ENCODE assay signal across 11 cellular contexts in the genomic region with DNA sequence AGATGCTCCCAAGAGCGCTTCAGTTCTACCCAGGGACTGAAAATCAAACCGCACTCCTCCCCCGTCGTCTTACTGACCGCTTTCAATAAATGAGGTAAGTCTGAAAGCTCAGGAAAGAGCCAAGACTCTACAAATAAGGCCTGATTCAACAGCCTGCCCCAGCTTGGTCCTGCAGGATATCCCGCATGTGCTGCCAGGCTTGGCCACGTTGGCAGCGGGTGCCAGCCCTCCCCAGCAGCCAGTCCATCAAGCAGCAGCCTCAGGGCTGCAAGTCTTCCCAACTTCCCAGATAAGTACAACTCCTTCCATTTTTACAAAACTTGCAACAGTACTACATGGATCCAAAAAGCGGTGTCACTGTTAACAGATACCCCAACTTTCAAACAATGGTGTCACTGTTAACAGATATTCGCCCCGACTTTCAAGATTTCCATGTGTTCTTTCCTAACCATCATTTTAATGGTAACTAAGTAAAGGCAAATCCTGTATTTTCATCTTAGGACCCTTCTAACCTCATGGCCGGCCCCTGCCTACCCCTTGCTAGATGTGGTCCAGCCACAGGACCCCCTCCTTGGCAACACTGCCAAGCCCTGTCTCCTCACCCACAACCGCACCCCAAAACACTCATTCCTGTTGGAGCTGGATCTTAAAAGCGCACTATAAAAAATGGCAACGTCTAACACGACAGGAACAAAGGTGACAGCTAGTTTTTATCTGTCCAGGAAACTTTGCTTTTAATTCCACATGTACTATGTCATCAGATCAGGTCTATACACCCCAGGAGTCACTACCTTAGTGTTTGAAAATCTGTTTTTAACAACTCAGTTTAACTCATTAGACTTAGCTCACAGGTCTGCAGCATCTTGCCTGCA. TPM values are rescaled to one million over a fixed set of nuclear protein-coding genes. Genes with fewer than 3 reads are reported as not detected.
DNase-seq lines count a peak whose midpoint lies in the region; TF ChIP-seq lines count a peak whose summit lies in the region.
"Had no signal": no experiment of that assay in that cellular context is flagged by ENCODE, and none has a peak within 500 bp of the region (broad histone marks: within the 10 kb centered on the region; RNA-seq: fewer than 3 reads in every experiment).

No MANE protein-coding gene starts in this region.

- DNase-seq in G401 (ENCODE audit: low spot score) (peak; percentile 75), mesothelial cell of epicardium (ENCODE audit: low spot score in 2 of 2, unreplicated experiment in 2 of 2) (no peak), ureter (ENCODE audit: low spot score) (no peak), retina (no peak), NCI-H1694 treated with DMSO at 0.1 percent for 48 hours (lab: John Stamatoyannopoulos, UW) (no peak)
- DNase-seq in activated naive CD8-positive, alpha-beta T cell treated with anti-CD3 and anti-CD28 coated beads for 36 hours = no peak
- DNase-seq: activated effector memory CD4-positive, alpha-beta T cell treated with anti-CD3 and anti-CD28 coated beads, Interleukin-2, amount 50 U/mL, for 16 hours; kidney glomerular epithelial cell had no signal

- no peaks in the 10 kb centered on the region for H3K9me3 Mint-ChIP-seq in activated naive CD8-positive, alpha-beta T cell treated with anti-CD3 and anti-CD28 coated beads for 36 hours
- no peaks in the 10 kb centered on the region for H3K9me3 Mint-ChIP-seq in mesothelial cell of epicardium
- H3K9me3 Mint-ChIP-seq: CD14-positive monocyte had no signal

- no peak overlapping the region for H3K27ac ChIP-seq in BLaER1 treated with 17β-estradiol and CSF1 and Interleukin-3, amounts not matched to agents 10 nM and 100 nM

- no peak overlapping the region for H3K4me3 Mint-ChIP-seq in activated naive CD8-positive, alpha-beta T cell treated with anti-CD3 and anti-CD28 coated beads for 36 hours
- H3K4me3 Mint-ChIP-seq in mesothelial cell of epicardium = no peak overlapping the region
- H3K4me3 Mint-ChIP-seq: CD14-positive monocyte had no signal

- no peaks in the 10 kb centered on the region for H3K27me3 ChIP-seq in BLaER1 treated with 17β-estradiol and CSF1 and Interleukin-3, amounts not matched to agents 10 nM and 100 nM

- H3K36me3 Mint-ChIP-seq in activated naive CD8-positive, alpha-beta T cell treated with anti-CD3 and anti-CD28 coated beads for 36 hours = peaks cover 26% of the 10 kb centered on the region
- H3K36me3 Mint-ChIP-seq in mesothelial cell of epicardium = peaks cover 12% of the 10 kb centered on the region

- peak overlapping the region; percentile 20 for H3K27ac Mint-ChIP-seq in activated naive CD8-positive, alpha-beta T cell treated with anti-CD3 and anti-CD28 coated beads for 36 hours
- peak overlapping the region; percentile 16 for H3K27ac Mint-ChIP-seq in mesothelial cell of epicardium

- in situ Hi-C loops in G401 (cut with HindIII; ENCODE audit: low sequenced_read_pairs) = no loop called here

- H3K4me2 ChIP-seq in BLaER1 treated with 17β-estradiol and CSF1 and Interleukin-3, amounts not matched to agents 10 nM and 100 nM = peak overlapping the region in 7 of 11 experiments; percentile 59 to 84 (median 76); a peak in 11 of 22 replicates

- no peaks in the 10 kb centered on the region for H3K9me3 ChIP-seq in BLaER1 treated with 17β-estradiol and CSF1 and Interleukin-3, amounts not matched to agents 10 nM and 100 nM (replicated peaks in 1 of 11)

- TF ChIP-seq CTCF in mesothelial cell of epicardium (IDR thresholded peaks at IDR 0.05; ENCODE audit: unreplicated experiment) = no peak

- no peak overlapping the region for H3K4me3 ChIP-seq in BLaER1 treated with 17β-estradiol and CSF1 and Interleukin-3, amounts not matched to agents 10 nM and 100 nM

- peaks cover 53 to 75% (median 65%) of the 10 kb centered on the region in 11 experiments for H3K36me3 ChIP-seq in BLaER1 treated with 17β-estradiol and CSF1 and Interleukin-3, amounts not matched to agents 10 nM and 100 nM

- no peaks in the 10 kb centered on the region for H3K27me3 Mint-ChIP-seq in activated naive CD8-positive, alpha-beta T cell treated with anti-CD3 and anti-CD28 coated beads for 36 hours
- H3K27me3 Mint-ChIP-seq in mesothelial cell of epicardium (ENCODE audit: low read depth) = no peaks in the 10 kb centered on the region

- peak overlapping the region in 2 of 11 experiments; percentile 5 to 41; a peak in 2 of 22 replicates for H3K9ac ChIP-seq in BLaER1 treated with 17β-estradiol and CSF1 and Interleukin-3, amounts not matched to agents 10 nM and 100 nM

- peaks cover 40% of the 10 kb centered on the region for H3K4me1 Mint-ChIP-seq in activated naive CD8-positive, alpha-beta T cell treated with anti-CD3 and anti-CD28 coated beads for 36 hours
- H3K4me1 Mint-ChIP-seq in mesothelial cell of epicardium = peaks cover 36% of the 10 kb centered on the region

- H4K20me1 ChIP-seq in BLaER1 treated with 17β-estradiol and CSF1 and Interleukin-3, amounts not matched to agents 10 nM and 100 nM = peaks cover 13 to 98% (median 73%) of the 10 kb centered on the region in 11 experiments; a peak in 21 of 22 replicates

- peaks cover 26 to 66% (median 58%) of the 10 kb centered on the region in 10 experiments for H3K4me1 ChIP-seq in BLaER1 treated with 17β-estradiol and CSF1 and Interleukin-3, amounts not matched to agents 10 nM and 100 nM

RNA-seq across cellular contexts. Expression of gene DIDO1, which starts 28.0 kb away (rescaled TPM):
- total RNA-seq in G401 (2014; rRNA removed; shearing (Covaris generic)) = 24.3 and 36.5 TPM in 2 replicates
- total RNA-seq in activated naive CD8-positive, alpha-beta T cell treated with anti-CD3 and anti-CD28 coated beads for 36 hours = 10 to 100 TPM; 46.3 to 47.2 TPM
- total RNA-seq in mesothelial cell of epicardium (70.3 to 73.1 TPM (median 70.5 TPM) in 3 replicates), ureter (75.8 TPM)

RNA-seq across cellular contexts. Expression of gene TCFL5, which starts 36.7 kb away (rescaled TPM):
- 23.0 and 24.2 TPM in 2 replicates for total RNA-seq in G401 (2014; rRNA removed; shearing (Covaris generic))
- 1 to 10 TPM; 5.4 to 5.8 TPM for total RNA-seq in activated naive CD8-positive, alpha-beta T cell treated with anti-CD3 and anti-CD28 coated beads for 36 hours
- total RNA-seq in mesothelial cell of epicardium (12.0 to 12.6 TPM (median 12.2 TPM) in 3 replicates), ureter (11.8 TPM)

RNA-seq across cellular contexts. Expression of gene GID8, which starts 39.6 kb away (rescaled TPM):
- total RNA-seq in G401 (2014; rRNA removed; shearing (Covaris generic)) = 41.0 and 49.2 TPM in 2 replicates
- 10 to 100 TPM; 47.6 to 48.5 TPM for total RNA-seq in activated naive CD8-positive, alpha-beta T cell treated with anti-CD3 and anti-CD28 coated beads for 36 hours
- 57.8 to 59.2 TPM (median 57.9 TPM) in 3 replicates for total RNA-seq in mesothelial cell of epicardium
- total RNA-seq in ureter = 43.1 TPM

RNA-seq across cellular contexts. Expression of gene SLC17A9, which starts 54.2 kb away (rescaled TPM):
- total RNA-seq in G401 (2014; rRNA removed; shearing (Covaris generic)) = 1.2 TPM in 1 of 2 replicates, not detected in the other
- 10 to 100 TPM; 49.7 to 52.1 TPM for total RNA-seq in activated naive CD8-positive, alpha-beta T cell treated with anti-CD3 and anti-CD28 coated beads for 36 hours
- 5.3 to 7.1 TPM (median 5.7 TPM) in 3 replicates for total RNA-seq in mesothelial cell of epicardium
- 10.1 TPM for total RNA-seq in ureter
- total RNA-seq: myocyte had no signal
